Comparison of ENCODE assay signal across 1 cellular context in the genomic region with DNA sequence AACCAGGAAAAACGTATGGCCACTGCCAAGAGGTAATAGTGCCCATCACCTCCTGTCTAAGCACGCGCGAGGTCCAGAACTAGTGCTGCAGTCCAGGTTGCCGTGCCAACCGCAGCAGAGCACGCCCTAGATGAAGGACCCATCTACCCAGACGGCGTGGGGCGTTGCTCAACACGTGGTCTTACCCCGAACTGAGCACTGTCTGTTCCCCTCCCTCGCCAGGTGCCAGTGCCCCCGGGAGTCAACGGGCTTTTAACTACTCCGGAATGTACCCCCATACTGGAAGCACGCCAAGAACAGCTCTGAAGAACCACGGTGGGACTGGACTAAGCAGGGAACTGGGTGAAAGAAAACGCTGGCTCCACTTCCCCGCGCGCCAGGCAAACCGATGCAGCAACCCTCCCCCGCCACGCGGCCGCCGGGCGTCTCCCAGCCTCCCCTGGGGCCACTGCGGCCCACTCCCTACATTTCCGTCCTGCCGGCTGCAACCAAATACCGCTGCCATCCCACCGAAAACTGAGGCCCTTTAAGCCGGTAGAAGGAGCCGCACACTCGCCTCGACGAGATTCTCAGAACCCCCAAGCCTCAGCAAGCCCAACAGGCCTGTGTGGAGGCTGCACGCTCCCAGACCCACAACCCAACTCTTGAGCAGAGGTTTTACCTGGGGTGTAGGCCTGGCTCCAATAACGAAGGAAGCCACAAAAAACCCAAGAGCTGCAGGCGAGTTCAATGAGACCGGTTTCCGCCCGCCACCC.
TF ChIP-seq lines count a peak whose summit lies in the region.

Gene HSPA8, minus strand, starts transcription at position 734 of the 755 bp plus-strand sequence. CDS start 812 bp downstream, outside the sequence.

TF ChIP-seq in H1, 55 proteins besides CTCF, POLR2A, EP300 and RAD21 (continued from another document):
- TF ChIP-seq HDAC2 (IDR thresholded peaks at IDR 0.05; ENCODE audit: borderline replicate concordance in 1 of 2, low read depth in 2 of 2, low read length in 2 of 2) = peak in 1 of 2 experiments; percentile 8; a peak in 1 of 4 replicates
- no peak for TF ChIP-seq BCL11A (IDR thresholded peaks at IDR 0.05; ENCODE audit: low read depth in 2 of 2, low read length in 2 of 2)
- TF ChIP-seq, protein P1, sequence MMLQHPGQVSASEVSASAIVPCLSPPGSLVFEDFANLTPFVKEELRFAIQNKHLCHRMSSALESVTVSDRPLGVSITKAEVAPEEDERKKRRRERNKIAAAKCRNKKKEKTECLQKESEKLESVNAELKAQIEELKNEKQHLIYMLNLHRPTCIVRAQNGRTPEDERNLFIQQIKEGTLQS (IDR thresholded peaks at IDR 0.05; ENCODE audit: insufficient read depth, low read depth, low read length) = no peak
- peak; percentile 12; the same call in 1 of the 2 replicates for TF ChIP-seq RBBP5 (IDR thresholded peaks at IDR 0.05; ENCODE audit: borderline replicate concordance, low read depth, low read length)
